9 cellular contexts compared by ENCODE assay signal in genomic region chr2:218896501-218897393, GRCh38. TPM values are rescaled to one million over a fixed set of nuclear protein-coding genes. Genes with fewer than 3 reads are reported as not detected.
DNase-seq lines count a peak whose midpoint lies in the region; TF ChIP-seq lines count a peak whose summit lies in the region.
"Had no signal": no experiment of that assay in that cellular context is flagged by ENCODE, and none has a peak within 500 bp of the region (broad histone marks: within the 10 kb centered on the region; RNA-seq: fewer than 3 reads in every experiment).

No MANE protein-coding gene starts in this region.

- H3K56ac ChIP-seq in H9 (ENCODE audit: insufficient read length, low read depth, low read length) = no peak overlapping the region

- H2BK12ac ChIP-seq in H9 (ENCODE audit: insufficient read length, low read depth, low read length) = no peak overlapping the region

- TF ChIP-seq CTCF in H9 (conservative IDR thresholded peaks at IDR 0.05) = no peak
- TF ChIP-seq CTCF in retinal pigment epithelial cell (conservative IDR thresholded peaks at IDR 0.05; ENCODE audit: low read depth, low read length) = no peak

- peaks cover 3% of the 10 kb centered on the region; the same call in 1 of the 2 replicates for H3K4me1 ChIP-seq in H9 (ENCODE audit: insufficient read depth, low read length)

- no peak overlapping the region for H3K27ac ChIP-seq in H9 (ENCODE audit: insufficient read length, low read depth, low read length)

- no peak overlapping the region for H2AFZ ChIP-seq in H9 (ENCODE audit: low read length)

- WGBS in H9 (ENCODE audit: extremely low coverage, insufficient read length, low lambda C conversion rate) = no CpG with 5 or more reads among the region's 40 CpGs

- H3K79me1 ChIP-seq in H9 (ENCODE audit: insufficient read depth, low read depth, low read length, poor library complexity, severe bottlenecking) = no peaks in the 10 kb centered on the region

- peak overlapping the region; percentile 15 for H3K4me3 ChIP-seq in retinal pigment epithelial cell (ENCODE audit: low read length)

- no peak overlapping the region for H3K9ac ChIP-seq in H9 (ENCODE audit: extremely low read depth, insufficient read length, low read length)

- H3K27me3 ChIP-seq in H9 (ENCODE audit: insufficient read depth, low read length) = peaks cover 86% of the 10 kb centered on the region

- H3T11ph ChIP-seq in H9 (ENCODE audit: low read length) = no peak overlapping the region

- no peak overlapping the region for H3K4ac ChIP-seq in H9 (ENCODE audit: low read depth, low read length)

- H3K4me2 ChIP-seq in H9 (ENCODE audit: insufficient read depth, insufficient read length, low read length) = peak overlapping the region; percentile 36

- no peak overlapping the region for H4K5ac ChIP-seq in H9 (ENCODE audit: insufficient read length, low read depth, low read length)

- H3K14ac ChIP-seq in H9 (ENCODE audit: insufficient read depth, low read length) = no peak overlapping the region

- H2BK20ac ChIP-seq in H9 (ENCODE audit: low read depth, low read length, poor library complexity, severe bottlenecking) = no peak overlapping the region

- no peaks in the 10 kb centered on the region for H3K9me3 ChIP-seq in H9 (ENCODE audit: control insufficient read depth, low read depth, low read length)

- no peak overlapping the region for H3K23ac ChIP-seq in H9 (ENCODE audit: insufficient read length, low read depth, low read length)

- H3K27ac Mint-ChIP-seq in H9 = no peak overlapping the region

- peaks cover 5% of the 10 kb centered on the region for H3K23me2 ChIP-seq in H9 (ENCODE audit: insufficient read length, low read depth, low read length, poor library complexity, severe bottlenecking)

- H4K91ac ChIP-seq in H9 (ENCODE audit: insufficient read length, low read depth, low read length) = no peak overlapping the region

- H2AK5ac ChIP-seq in H9 (ENCODE audit: insufficient read length, low read length) = no peak overlapping the region

- peak; percentile 35 for TF ChIP-seq POLR2A in GM15510 (IDR thresholded peaks at IDR 0.05; ENCODE audit: borderline replicate concordance, extremely low read depth, insufficient read length)

- H2BK120ac ChIP-seq in H9 (ENCODE audit: low read depth, low read length, poor library complexity, severe bottlenecking) = no peak overlapping the region

- peak overlapping the region in 1 of 2 experiments; percentile 25; a peak in 1 of 5 replicates for H3K4me3 Mint-ChIP-seq in H9

- no peaks in the 10 kb centered on the region for H3K79me2 ChIP-seq in H9 (ENCODE audit: insufficient read depth, low read length)

- H4K20me1 ChIP-seq in H9 (ENCODE audit: control insufficient read depth, insufficient read depth, insufficient read length) = no peaks in the 10 kb centered on the region

- no peak overlapping the region for H3K18ac ChIP-seq in H9 (ENCODE audit: insufficient read length, low read depth, low read length)

- DNase-seq in H9 (peak; percentile 66), MV-4-11 (lab: John Stamatoyannopoulos, UW) (peak; percentile 11), retinal pigment epithelial cell (ENCODE audit: low read depth) (no peak), SKM-1 (lab: John Stamatoyannopoulos, UW; ENCODE audit: unreplicated experiment) (no peak), globus pallidus (ENCODE audit: low spot score) (no peak)
- peak; percentile 73 to 82 for DNase-seq in activated CD4-positive, alpha-beta T cell treated with anti-CD3 and anti-CD28 coated beads for 24 hours (ENCODE audit: low read depth in 2 of 2)
- DNase-seq in effector CD4-positive, alpha-beta T cell = peak; percentile 82

- H3K36me3 Mint-ChIP-seq in H9 (ENCODE audit: insufficient read depth in 1 of 3, low read depth in 3 of 3) = no peaks in the 10 kb centered on the region; a peak in 1 of 7 replicates

- no peak overlapping the region for H2BK5ac ChIP-seq in H9 (ENCODE audit: insufficient read length, low read length)

- H2BK15ac ChIP-seq in H9 (ENCODE audit: low read depth, low read length) = no peak overlapping the region

- peaks cover 97% of the 10 kb centered on the region for H3K27me3 Mint-ChIP-seq in H9 (ENCODE audit: low read depth)

- peaks cover 0 to 6% of the 10 kb centered on the region in 2 experiments; a peak in 3 of 5 replicates for H3K9me3 Mint-ChIP-seq in H9

- H4K8ac ChIP-seq in H9 (replicated peaks; ENCODE audit: insufficient read length, low read depth, low read length) = no peak overlapping the region

- H3K4me1 Mint-ChIP-seq in H9 = peaks cover 19 to 41% of the 10 kb centered on the region in 2 experiments

RNA-seq across cellular contexts. Expression of gene WNT10A, which starts 16.1 kb away (rescaled TPM):
- total RNA-seq in H9 (2021) = not detected in 2 replicates
- total RNA-seq: fibroblast of lung had no signal

RNA-seq across cellular contexts. Expression of gene WNT6, which starts 37.1 kb away (rescaled TPM):
- total RNA-seq in H9 (2021) = not detected in 2 replicates
- total RNA-seq: fibroblast of lung had no signal

Comparison
In these comparisons a context has a peak if more than half of its experiments do, and no peak if none do; other contexts are left out.
1. DNase-seq: peak in H9 (single experiment), MV-4-11 (single experiment), activated CD4-positive, alpha-beta T cell treated with anti-CD3 and anti-CD28 coated beads for 24 hours (2 of 2) and effector CD4-positive, alpha-beta T cell (single experiment); none in retinal pigment epithelial cell (single experiment), SKM-1 (single experiment) and globus pallidus (single experiment).